ENCODE assay signal across 25 cellular contexts in genomic region chr9:133200631-133201030, GRCh38. TPM values are rescaled to one million over a fixed set of nuclear protein-coding genes. Genes with fewer than 3 reads are reported as not detected.
"Had no signal": no experiment of that assay in that cellular context is flagged by ENCODE, and none has a peak within 500 bp of the region (broad histone marks: within the 10 kb centered on the region; RNA-seq: fewer than 3 reads in every experiment).

No MANE protein-coding gene starts in this region.

- H3K4me1 ChIP-seq: Peyer's patch had no signal

- H3K36me3 ChIP-seq: brain microvascular endothelial cell, MG63, Peyer's patch had no signal

- FAIRE-seq: TTC549 had no signal

- DNase-seq: amniotic stem cell, brain microvascular endothelial cell, Kasumi-1, NCI-H1048, NCI-H1105 treated with DMSO at 0.1 percent for 48 hours, NCI-H1436, NCI-H1694, NCI-H2081 treated with DMSO at 0.1 percent for 48 hours, NCI-H226, NCI-H446 treated with DMSO at 0.1 percent for 48 hours, NCI-H524, Peyer's patch, SHP77 treated with DMSO at 0.1 percent for 48 hours had no signal

- H3K36me3 Mint-ChIP-seq: activated CD4-positive, alpha-beta memory T cell treated with anti-CD3 and anti-CD28 coated beads for 36 hours; activated naive CD8-positive, alpha-beta T cell treated with anti-CD3 and anti-CD28 coated beads for 36 hours; WTC11 had no signal

- H3K27me3 ChIP-seq: MG63, Peyer's patch had no signal

- H3K27ac ChIP-seq: brain microvascular endothelial cell, Peyer's patch had no signal

- H3K4me1 Mint-ChIP-seq: activated T-helper 17 cell treated with anti-CD3 and anti-CD28 coated beads, Interleukin-2, amount 50 U/mL, for 72 hours; WTC11 had no signal

- H3K4me3 Mint-ChIP-seq: central memory CD8-positive, alpha-beta T cell; WTC11 had no signal

- H3K9me3 ChIP-seq: MG63, Peyer's patch had no signal

- H3K9me3 Mint-ChIP-seq: activated CD4-positive, alpha-beta memory T cell treated with anti-CD3 and anti-CD28 coated beads for 36 hours; activated naive CD8-positive, alpha-beta T cell treated with anti-CD3 and anti-CD28 coated beads for 36 hours; activated T-cell treated with anti-CD3 and anti-CD28 coated beads, Interleukin-2, amount 50 U/mL, for 72 hours; activated T-helper 17 cell treated with anti-CD3 and anti-CD28 coated beads, Interleukin-2, amount 50 U/mL, for 72 hours; central memory CD8-positive, alpha-beta T cell; T-helper 2 cell treated with Interferon-gamma antibody and Interleukin-4, amounts not matched to agents 5 μg/mL and 100 μg/mL, for 36 hours; WTC11 had no signal

- H3K27ac Mint-ChIP-seq: activated CD4-positive, alpha-beta memory T cell treated with anti-CD3 and anti-CD28 coated beads for 36 hours; activated T-cell treated with anti-CD3 and anti-CD28 coated beads, Interleukin-2, amount 50 U/mL, for 72 hours; activated T-helper 17 cell treated with anti-CD3 and anti-CD28 coated beads, Interleukin-2, amount 50 U/mL, for 72 hours; T-helper 2 cell treated with Interferon-gamma antibody and Interleukin-4, amounts not matched to agents 5 μg/mL and 100 μg/mL, for 36 hours; WTC11 had no signal

RNA-seq across cellular contexts. Expression of gene OBP2B, which starts 8.4 kb away (rescaled TPM):
- total RNA-seq: activated CD4-positive, alpha-beta memory T cell treated with anti-CD3 and anti-CD28 coated beads for 36 hours; activated naive CD8-positive, alpha-beta T cell treated with anti-CD3 and anti-CD28 coated beads for 36 hours; activated T-cell treated with anti-CD3 and anti-CD28 coated beads, Interleukin-2, amount 50 U/mL, for 72 hours; activated T-helper 17 cell treated with anti-CD3 and anti-CD28 coated beads, Interleukin-2, amount 50 U/mL, for 72 hours; aorta; Peyer's patch; SK-MEL-5; T-helper 1 cell treated with Interleukin-12 subunit alpha and Interleukin-12 subunit beta and Interleukin-4 antibody, amounts not matched to agents 30 ng/mL and 1 ng/mL, for 36 hours; WTC11 had no signal
- polyA plus RNA-seq: aorta had no signal

RNA-seq across cellular contexts. Expression of gene GBGT1, which starts 36.9 kb away (rescaled TPM):
- total RNA-seq: SK-MEL-5 had no signal
